ENCODE assay signal across 8 cellular contexts in the genomic region with DNA sequence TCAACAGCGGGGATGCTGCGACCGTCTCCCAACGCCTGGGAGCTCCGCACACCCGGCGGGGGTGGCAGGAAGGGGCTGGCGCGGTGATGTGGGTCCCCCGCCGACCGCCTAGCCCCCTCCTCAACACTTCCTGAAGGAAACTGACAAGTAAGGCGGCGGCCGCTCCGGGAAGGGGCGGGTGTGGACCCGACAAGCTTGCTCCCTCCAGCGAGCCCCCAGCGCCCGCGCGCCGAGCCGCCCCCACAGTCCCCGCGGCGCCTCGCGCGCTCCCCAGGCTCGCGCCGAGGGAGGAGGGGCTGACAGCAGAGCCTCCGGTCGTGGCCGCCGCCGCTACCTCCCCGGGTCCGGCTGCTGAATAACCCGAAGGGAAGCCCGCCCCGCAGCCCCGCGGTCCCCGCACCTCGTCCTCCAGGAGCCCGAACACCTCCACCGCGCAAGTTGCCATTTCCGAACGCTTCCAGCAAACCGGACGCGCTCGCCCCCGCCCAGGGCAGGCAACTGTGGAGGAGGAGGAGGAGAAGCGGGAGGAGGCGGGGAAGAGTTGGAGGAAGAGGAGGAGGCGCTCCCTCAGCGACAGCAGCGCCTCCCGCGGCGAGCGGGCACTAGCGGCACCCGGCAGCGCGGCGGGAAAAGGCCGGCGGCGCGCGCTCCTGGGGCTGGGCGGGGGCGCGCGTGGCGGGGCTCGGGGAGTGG. TPM values are rescaled to one million over a fixed set of nuclear protein-coding genes. Genes with fewer than 3 reads are reported as not detected.
A peak's percentile ranks its signal among the peaks of the same experiment; 100 is the strongest.
DNase-seq lines count a peak whose midpoint lies in the region; ATAC-seq and TF ChIP-seq lines count a peak whose summit lies in the region.

A gene (minus strand): TSS at position 502 of the 693 bp plus-strand sequence. CDS start 57 bp downstream, at position 445.

- peak within 1 kb of the TSS; percentile 83 for H3K4me3 ChIP-seq in left ventricle myocardium inferior
- H3K4me3 ChIP-seq in prostate gland = peak within 1 kb of the TSS; percentile 75 to 93

- WGBS in prostate gland = under 1% methylated on average over 53 of the region's 83 CpGs

- H3K27ac ChIP-seq in left ventricle myocardium inferior (replicated peaks) = peak within 1 kb of the TSS; percentile 97
- peak within 1 kb of the TSS; percentile 89 to 93 for H3K27ac ChIP-seq in prostate gland

- H3K36me3 ChIP-seq in left ventricle myocardium inferior (no peaks in the 10 kb centered on the region), prostate gland (no peaks in the 10 kb centered on the region)

- intact Hi-C loops in T-helper 1 cell treated with Interleukin-12 subunit alpha and Interleukin-12 subunit beta and Interleukin-4 antibody, amounts not matched to agents 30 ng/mL and 1 ng/mL, for 36 hours (cut with micrococcal nuclease) = loop anchor here (1.0 to 5.0 kb wide), 5 partner anchors 50 to 434 kb away; a partner anchor contains a TSS
- intact Hi-C loops in left ventricle myocardium inferior (cut with micrococcal nuclease) = no loop called here
- intact Hi-C loops in prostate gland (cut with DNase I) = loop anchor here (5.0 to 10.0 kb wide), 3 partner anchors 59 to 254 kb away; no protein-coding TSS in a partner anchor

- DNase-seq in NCI-H1105 (lab: John Stamatoyannopoulos, UW) (peak; percentile 60), amniotic stem cell (lab: John Stamatoyannopoulos, UW) (peak; percentile 71), left ventricle myocardium inferior (peak; percentile 87), prostate gland (ENCODE audit: low spot score) (peak; percentile 82), ureter (ENCODE audit: low spot score) (peak; percentile 89)

- H3K4me1 ChIP-seq in left ventricle myocardium inferior (peaks cover 48% of the 10 kb centered on the region), prostate gland (replicated peaks) (no peaks in the 10 kb centered on the region)

- peak; percentile 75 for TF ChIP-seq CTCF in left ventricle myocardium inferior (IDR thresholded peaks at IDR 0.05; ENCODE audit: borderline replicate concordance)
- TF ChIP-seq CTCF in prostate gland (IDR thresholded peaks at IDR 0.05) = peak in 2 of 4 experiments; percentile 52 to 53

- peak; percentile 88 for ATAC-seq in HG02623 (IDR thresholded peaks at IDR 0.05; ENCODE audit: unreplicated experiment)

- TF ChIP-seq POLR2A in GM10847 (IDR thresholded peaks at IDR 0.05; ENCODE audit: extremely low read depth, insufficient read length) (peak; percentile 35), prostate gland (IDR thresholded peaks at IDR 0.05) (peak; percentile 39)

- no peaks in the 10 kb centered on the region for H3K9me3 ChIP-seq in left ventricle myocardium inferior (replicated peaks)
- no peaks in the 10 kb centered on the region for H3K9me3 ChIP-seq in prostate gland

- H3K27me3 ChIP-seq in left ventricle myocardium inferior (ENCODE audit: low read depth) (no peaks in the 10 kb centered on the region), prostate gland (replicated peaks; ENCODE audit: insufficient read depth) (no peaks in the 10 kb centered on the region)

RNA-seq across cellular contexts. Expression of the gene that starts here (rescaled TPM):
- total RNA-seq in T-helper 1 cell treated with Interleukin-12 subunit alpha and Interleukin-12 subunit beta and Interleukin-4 antibody, amounts not matched to agents 30 ng/mL and 1 ng/mL, for 36 hours = 11.4 and 11.6 TPM in 2 replicates
- total RNA-seq in left ventricle myocardium inferior = 8.1 TPM
- 10 to 100 TPM in 1 of 2 donors, 1 to 10 TPM in 1; 9.5 to 14.8 TPM for total RNA-seq in prostate gland
- total RNA-seq in ureter = 30.9 TPM

Comparison
In these comparisons a context has a peak if more than half of its experiments do, and no peak if none do; other contexts are left out.
1. Peak in every context shown above with its lines: DNase-seq, ATAC-seq, H3K4me3 ChIP-seq and H3K27ac ChIP-seq.